14 cellular contexts compared by ENCODE assay signal in genomic region chr4:182577411-182577810, GRCh38.
"Had no signal": no experiment of that assay in that cellular context is flagged by ENCODE, and none has a peak within 500 bp of the region (broad histone marks: within the 10 kb centered on the region; RNA-seq: fewer than 3 reads in every experiment).

No MANE protein-coding gene starts in this region.

- ATAC-seq: activated CD8-positive, alpha-beta T cell treated with anti-CD3 and anti-CD28 coated beads for 36 hours; left colon; right lobe of liver; stimulated activated naive CD8-positive, alpha-beta T cell treated with anti-CD3 and anti-CD28 coated beads, Interleukin-15, Interleukin-2, amounts not matched to agents 100 U/mL and 50 U/mL, for 24 hours had no signal

- H3K36me3 Mint-ChIP-seq: activated naive CD4-positive, alpha-beta T cell treated with anti-CD3 and anti-CD28 coated beads, Interleukin-2, amount 50 U/mL, for 24 hours; brain; naive B cell had no signal

- H3K4me1 Mint-ChIP-seq: activated CD4-positive, alpha-beta T cell treated with anti-CD3 and anti-CD28 coated beads, Interleukin-2, amount 10 ng/mL, durations not matched to agents 24 days and 14 days; activated naive CD4-positive, alpha-beta T cell treated with anti-CD3 and anti-CD28 coated beads, Interleukin-2, amount 50 U/mL, for 24 hours; naive B cell had no signal

- H3K27ac Mint-ChIP-seq: activated CD4-positive, alpha-beta T cell treated with anti-CD3 and anti-CD28 coated beads, Interleukin-2, amount 10 ng/mL, durations not matched to agents 24 days and 14 days; activated CD8-positive, alpha-beta T cell treated with anti-CD3 and anti-CD28 coated beads for 36 hours; activated naive CD4-positive, alpha-beta T cell treated with anti-CD3 and anti-CD28 coated beads, Interleukin-2, amount 50 U/mL, for 24 hours; T-helper 1 cell treated with Interleukin-12 subunit alpha and Interleukin-12 subunit beta and Interleukin-4 antibody, amounts not matched to agents 30 μg/mL and 1 μg/mL, for 36 hours had no signal

- DNase-seq: activated CD4-positive, alpha-beta T cell treated with anti-CD3 and anti-CD28 coated beads, Interleukin-2, amount 10 ng/mL, durations not matched to agents 24 days and 14 days; activated CD8-positive, alpha-beta T cell treated with anti-CD3 and anti-CD28 coated beads for 36 hours; activated gamma-delta T cell treated with Interleukin-2 at 50 U/mL for 16 hours; dermis blood vessel endothelial cell; effector CD8-positive, alpha-beta T cell; left colon; naive B cell; right lobe of liver; stimulated activated CD4-positive, alpha-beta T cell treated with anti-CD3 and anti-CD28 coated beads, Interleukin-4, amount 100 ng/mL, for 1 hour; stimulated activated naive CD8-positive, alpha-beta T cell treated with anti-CD3 and anti-CD28 coated beads, Interleukin-15, Interleukin-2, amounts not matched to agents 100 U/mL and 50 U/mL, for 24 hours; upper lobe of left lung had no signal

- H3K4me3 Mint-ChIP-seq: activated CD4-positive, alpha-beta T cell treated with anti-CD3 and anti-CD28 coated beads, Interleukin-2, amount 10 ng/mL, durations not matched to agents 24 days and 14 days; activated CD8-positive, alpha-beta T cell treated with anti-CD3 and anti-CD28 coated beads for 36 hours; activated naive CD4-positive, alpha-beta T cell treated with anti-CD3 and anti-CD28 coated beads, Interleukin-2, amount 50 U/mL, for 24 hours; T-helper 1 cell treated with Interleukin-12 subunit alpha and Interleukin-12 subunit beta and Interleukin-4 antibody, amounts not matched to agents 30 μg/mL and 1 μg/mL, for 36 hours had no signal

- H3K9me3 Mint-ChIP-seq: activated CD4-positive, alpha-beta T cell treated with anti-CD3 and anti-CD28 coated beads, Interleukin-2, amount 10 ng/mL, durations not matched to agents 24 days and 14 days; activated CD8-positive, alpha-beta T cell treated with anti-CD3 and anti-CD28 coated beads for 36 hours; activated naive CD4-positive, alpha-beta T cell treated with anti-CD3 and anti-CD28 coated beads, Interleukin-2, amount 50 U/mL, for 24 hours; brain; naive B cell; T-helper 1 cell treated with Interleukin-12 subunit alpha and Interleukin-12 subunit beta and Interleukin-4 antibody, amounts not matched to agents 30 μg/mL and 1 μg/mL, for 36 hours had no signal

- H3K27me3 Mint-ChIP-seq: brain had no signal
